In genomic region chr13:111165611-111166010, GRCh38 we compare ENCODE assay signal across 14 cellular contexts. TPM values are rescaled to one million over a fixed set of nuclear protein-coding genes. Genes with fewer than 3 reads are reported as not detected.
DNase-seq lines count a peak whose midpoint lies in the region; ATAC-seq and TF ChIP-seq lines count a peak whose summit lies in the region.
"Had no signal": no experiment of that assay in that cellular context is flagged by ENCODE, and none has a peak within 500 bp of the region (broad histone marks: within the 10 kb centered on the region; RNA-seq: fewer than 3 reads in every experiment).

No MANE protein-coding gene starts in this region.

- DNase-seq in progenitor cell of endocrine pancreas (ENCODE audit: low spot score, unreplicated experiment) (no peak), adrenal gland (no peak), right lobe of liver (no peak), NCI-H2196 (lab: John Stamatoyannopoulos, UW; ENCODE audit: unreplicated experiment) (no peak), mucosa of descending colon (no peak)
- DNase-seq: activated T-cell treated with anti-CD3 and anti-CD28 coated beads, Interleukin-2, amount 50 U/mL, for 4 hours; HCEC 1CT; Kasumi-1; left ventricle myocardium inferior; NCI-H524 had no signal

- H3K4me3 ChIP-seq in adrenal gland, result no peak overlapping the region
- no peak overlapping the region for H3K4me3 ChIP-seq in right lobe of liver
- H3K4me3 ChIP-seq in mucosa of descending colon, result no peak overlapping the region
- H3K4me3 ChIP-seq: cardiac muscle cell, left ventricle myocardium inferior had no signal

- peaks cover 13% of the 10 kb centered on the region for H3K36me3 Mint-ChIP-seq in progenitor cell of endocrine pancreas (ENCODE audit: insufficient read depth)

- no peaks in the 10 kb centered on the region for H3K27me3 ChIP-seq in adrenal gland
- no peaks in the 10 kb centered on the region for H3K27me3 ChIP-seq in right lobe of liver
- H3K27me3 ChIP-seq: cardiac muscle cell had no signal

- no peaks in the 10 kb centered on the region for H3K36me3 ChIP-seq in adrenal gland (replicated peaks in 1 of 2)
- H3K36me3 ChIP-seq in right lobe of liver, result no peaks in the 10 kb centered on the region
- no peaks in the 10 kb centered on the region for H3K36me3 ChIP-seq in mucosa of descending colon (ENCODE audit: low read depth)
- H3K36me3 ChIP-seq: cardiac muscle cell had no signal

- H3K27ac Mint-ChIP-seq in progenitor cell of endocrine pancreas, result peak overlapping the region; percentile 23

- H3K9me3 ChIP-seq in adrenal gland (replicated peaks in 1 of 3), result no peaks in the 10 kb centered on the region
- H3K9me3 ChIP-seq in right lobe of liver, result no peaks in the 10 kb centered on the region
- H3K9me3 ChIP-seq in mucosa of descending colon, result no peaks in the 10 kb centered on the region
- H3K9me3 ChIP-seq: left ventricle myocardium inferior had no signal

- TF ChIP-seq POLR2A in adrenal gland (IDR thresholded peaks at IDR 0.05) (no peak), right lobe of liver (IDR thresholded peaks at IDR 0.05) (no peak)

- intact Hi-C loops in adrenal gland (cut with DNase I) (no loop called here), right lobe of liver (cut with DNase I) (loop anchor here in 1 of 2 donors (10.0 kb wide), 1 partner anchor 49 kb away; no protein-coding TSS in a partner anchor), mucosa of descending colon (cut with DNase I, micrococcal nuclease) (no loop called here)

- 94 to 97% (median 95%) methylated on average over 4 of the region's 4 CpGs for WGBS in adrenal gland, 4 donors
- 90% methylated on average over 2 of the region's 4 CpGs for WGBS in right lobe of liver (ENCODE audit: insufficient coverage, low coverage, low lambda C conversion rate, missing lambda C conversion rate)

- peaks cover 3% of the 10 kb centered on the region for H3K9me3 Mint-ChIP-seq in progenitor cell of endocrine pancreas (ENCODE audit: low read depth)
- H3K9me3 Mint-ChIP-seq: activated T-cell treated with anti-CD3 and anti-CD28 coated beads, Interleukin-2, amount 50 U/mL, for 4 hours had no signal

- TF ChIP-seq CTCF in progenitor cell of endocrine pancreas (IDR thresholded peaks at IDR 0.05; ENCODE audit: unreplicated experiment) (no peak), adrenal gland (IDR thresholded peaks at IDR 0.05) (no peak), right lobe of liver (IDR thresholded peaks at IDR 0.05) (no peak), mucosa of descending colon (IDR thresholded peaks at IDR 0.05) (no peak)

- H3K4me1 ChIP-seq in adrenal gland (replicated peaks in 1 of 2), result peaks cover 5 to 18% of the 10 kb centered on the region in 2 donors
- no peaks in the 10 kb centered on the region for H3K4me1 ChIP-seq in right lobe of liver
- peaks cover 14% of the 10 kb centered on the region for H3K4me1 ChIP-seq in mucosa of descending colon (ENCODE audit: low read depth)

- H3K27me3 Mint-ChIP-seq in progenitor cell of endocrine pancreas, result no peaks in the 10 kb centered on the region

- no peak overlapping the region for H3K4me3 Mint-ChIP-seq in progenitor cell of endocrine pancreas (ENCODE audit: low read depth)
- H3K4me3 Mint-ChIP-seq: activated T-cell treated with anti-CD3 and anti-CD28 coated beads, Interleukin-2, amount 50 U/mL, for 4 hours had no signal

- no peak overlapping the region for H3K27ac ChIP-seq in adrenal gland
- no peak overlapping the region for H3K27ac ChIP-seq in right lobe of liver
- H3K27ac ChIP-seq: cardiac muscle cell, left ventricle myocardium inferior had no signal

- peaks cover 17% of the 10 kb centered on the region for H3K4me1 Mint-ChIP-seq in progenitor cell of endocrine pancreas (ENCODE audit: low read depth)

- ATAC-seq in GM18517 (IDR thresholded peaks at IDR 0.05; ENCODE audit: unreplicated experiment) (peak; percentile 51), GM21529 (IDR thresholded peaks at IDR 0.05; ENCODE audit: unreplicated experiment) (peak; percentile 62), HG03280 (IDR thresholded peaks at IDR 0.05; ENCODE audit: unreplicated experiment) (peak; percentile 49), right lobe of liver (no peak), mucosa of descending colon (no peak)
- ATAC-seq: activated T-cell treated with anti-CD3 and anti-CD28 coated beads, Interleukin-2, amount 50 U/mL, for 4 hours had no signal

RNA-seq across cellular contexts. Expression of gene ARHGEF7, which starts 50.5 kb away (rescaled TPM):
- 84.4 and 86.5 TPM in 2 replicates for total RNA-seq in progenitor cell of endocrine pancreas
- total RNA-seq in adrenal gland, result 10 to 100 TPM; 25.3 to 69.3 (median 57.6) TPM
- polyA plus RNA-seq in adrenal gland, result 10 to 100 TPM; 34.5 to 36.5 (median 36.1) TPM
- 10 to 100 TPM; 22.0 to 40.1 (median 33.8) TPM for total RNA-seq in right lobe of liver
- total RNA-seq in mucosa of descending colon, result 10 to 100 TPM; 55.3 to 82.5 (median 62.6) TPM

Comparison
In these comparisons a context has a peak if more than half of its experiments do, and no peak if none do; other contexts are left out.
1. ATAC-seq: peak in GM18517 (single experiment), GM21529 (single experiment) and HG03280 (single experiment); none in right lobe of liver (0 of 4) and mucosa of descending colon (single experiment).